In genomic region chr16:67256701-67257230, GRCh38 we compare ENCODE assay signal across 27 cellular contexts. TPM values are rescaled to one million over a fixed set of nuclear protein-coding genes. Genes with fewer than 3 reads are reported as not detected.
"Had no signal": no experiment of that assay in that cellular context is flagged by ENCODE, and none has a peak within 500 bp of the region (broad histone marks: within the 10 kb centered on the region; RNA-seq: fewer than 3 reads in every experiment).

No MANE protein-coding gene starts in this region.

- ATAC-seq: esophagus mucosa; gastrocnemius medialis; left cardiac atrium; left lung; naive thymus-derived CD4-positive, alpha-beta T cell; pancreas; right lobe of liver; stimulated activated effector memory CD8-positive, alpha-beta T cell treated with anti-CD3 and anti-CD28 coated beads, Interleukin-12 subunit alpha, Interleukin-12 subunit beta, amount 100 ng/mL, for 72 hours had no signal

- FAIRE-seq: pancreas had no signal

- H3K4me3 ChIP-seq: gastrocnemius medialis, left lung, pancreas, right lobe of liver, smooth muscle cell, stomach, thyroid gland, vagina had no signal

- H3K36me3 Mint-ChIP-seq: mesothelial cell of epicardium; naive thymus-derived CD4-positive, alpha-beta T cell had no signal

- H3K27ac Mint-ChIP-seq: mesothelial cell of epicardium; naive thymus-derived CD4-positive, alpha-beta T cell; nephron; progenitor cell of endocrine pancreas had no signal

- H3K36me3 ChIP-seq: gastrocnemius medialis, left lung, pancreas, right lobe of liver, stomach, thyroid gland, vagina had no signal

- H3K27me3 ChIP-seq: gastrocnemius medialis, left lung, pancreas, right lobe of liver, thyroid gland, vagina had no signal

- H3K9me3 Mint-ChIP-seq: naive thymus-derived CD4-positive, alpha-beta T cell; nephron; stimulated activated effector memory CD8-positive, alpha-beta T cell treated with anti-CD3 and anti-CD28 coated beads, Interleukin-12 subunit alpha, Interleukin-12 subunit beta, amount 100 ng/mL, for 72 hours had no signal

- H3K4me1 Mint-ChIP-seq: mesothelial cell of epicardium had no signal

- H3K9me3 ChIP-seq: gastrocnemius medialis, left lung, pancreas, right lobe of liver, stomach, thyroid gland, vagina had no signal

- H3K4me2 ChIP-seq: smooth muscle cell had no signal

- H3K4me3 Mint-ChIP-seq: mesothelial cell of epicardium; naive thymus-derived CD4-positive, alpha-beta T cell; nephron; stimulated activated effector memory CD8-positive, alpha-beta T cell treated with anti-CD3 and anti-CD28 coated beads, Interleukin-12 subunit alpha, Interleukin-12 subunit beta, amount 100 ng/mL, for 72 hours had no signal

- DNase-seq: cortex of kidney; effector CD4-positive, alpha-beta T cell; foreskin fibroblast; gastrocnemius medialis; head of caudate nucleus; left cardiac atrium; left lung; mesenchymal stem cell; naive thymus-derived CD4-positive, alpha-beta T cell; occipital lobe; pancreas; stimulated activated CD4-positive, alpha-beta T cell treated with anti-CD3 and anti-CD28 coated beads, Interleukin-2, amount 100 ng/mL, for 24 hours; stimulated activated CD4-positive, alpha-beta T cell treated with anti-CD3 and anti-CD28 coated beads, Interleukin-4, amount 100 ng/mL, for 24 hours; stimulated activated naive CD4-positive, alpha-beta T cell treated with Interleukin-2 at 50 U/mL for 16 hours; stomach; thyroid gland; trophoblast cell had no signal

- H3K4me1 ChIP-seq: left lung, pancreas, right lobe of liver, stomach, thyroid gland, vagina had no signal

- H3K27ac ChIP-seq: epithelial cell of prostate, gastrocnemius medialis, left lung, pancreas, right lobe of liver, stomach, thyroid gland, vagina had no signal

RNA-seq across cellular contexts. Expression of gene SLC9A5, which starts 8.0 kb away (rescaled TPM):
- total RNA-seq: kidney epithelial cell had no signal
